In the genomic region with DNA sequence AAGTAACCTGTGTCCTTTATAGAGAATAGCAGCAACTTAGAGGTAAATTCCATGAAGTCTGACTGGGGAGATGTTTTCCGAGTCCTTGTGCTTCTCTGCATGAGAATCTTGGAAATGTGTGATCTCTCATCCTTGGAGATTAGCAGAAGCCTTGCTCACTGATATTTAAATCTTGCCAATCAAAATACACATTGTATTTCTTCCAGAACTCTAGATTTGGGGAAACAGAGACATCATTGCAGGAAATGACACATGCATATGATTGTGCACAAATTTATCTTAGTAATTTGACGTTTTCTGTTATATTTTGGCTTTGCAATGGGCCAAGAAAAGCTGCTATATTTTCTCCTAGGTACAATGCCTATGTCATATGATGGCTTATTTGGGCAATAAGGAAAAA, we compare ENCODE assay signal across 21 cellular contexts.
DNase-seq lines count a peak whose midpoint lies in the region; TF ChIP-seq lines count a peak whose summit lies in the region.
"Had no signal": no experiment of that assay in that cellular context is flagged by ENCODE, and none has a peak within 500 bp of the region (broad histone marks: within the 10 kb centered on the region; RNA-seq: fewer than 3 reads in every experiment).

No MANE protein-coding gene starts in this region.

- H3K27me3 ChIP-seq in OCI-LY1 (ENCODE audit: insufficient read depth, low read length) = no peaks in the 10 kb centered on the region
- no peaks in the 10 kb centered on the region for H3K27me3 ChIP-seq in stomach

- H3K79me2 ChIP-seq in OCI-LY1 (ENCODE audit: insufficient read depth, low read length) = peaks cover 94% of the 10 kb centered on the region

- no peaks in the 10 kb centered on the region for H4K20me1 ChIP-seq in OCI-LY1 (ENCODE audit: insufficient read depth, low read length)

- no peak for TF ChIP-seq CTCF in OCI-LY1 (IDR thresholded peaks at IDR 0.05; ENCODE audit: low read length)
- TF ChIP-seq CTCF in stomach (IDR thresholded peaks at IDR 0.05) = no peak

- H3F3A ChIP-seq in OCI-LY1 (ENCODE audit: insufficient read depth, low read length) = 0 out of 2 replicates have a peak, but pooled peaks cover 3% of the 10 kb centered on the region

- no peak overlapping the region for H3K9ac ChIP-seq in OCI-LY1 (ENCODE audit: low read length)

- no peak for TF ChIP-seq EP300 in stomach (IDR thresholded peaks at IDR 0.05)

- no peaks in the 10 kb centered on the region for H3K9me2 ChIP-seq in OCI-LY1 (ENCODE audit: low read depth, low read length)

- H3K4me2 ChIP-seq in OCI-LY1 (ENCODE audit: low read length) = no peak overlapping the region
- H3K4me2 ChIP-seq: A549, PC-9 had no signal

- no peak for TF ChIP-seq POLR2A in stomach (IDR thresholded peaks at IDR 0.05)

- H3K4me3 ChIP-seq in OCI-LY1 (ENCODE audit: low read depth, low read length, poor library complexity, severe bottlenecking) = no peak overlapping the region
- H3K4me3 ChIP-seq in stomach = no peak overlapping the region
- H3K4me3 ChIP-seq: A549, PC-9, SK-N-MC had no signal

- intact Hi-C loops in stomach (cut with DNase I; ENCODE audit: low total_unique reads) = no loop called here

- peaks cover 8% of the 10 kb centered on the region for H3K4me1 ChIP-seq in OCI-LY1 (ENCODE audit: insufficient read depth, low read length, severe bottlenecking)
- no peaks in the 10 kb centered on the region for H3K4me1 ChIP-seq in stomach
- H3K4me1 ChIP-seq: A549 had no signal

- no peaks in the 10 kb centered on the region for H3K9me3 ChIP-seq in OCI-LY1 (ENCODE audit: low read length)
- no peaks in the 10 kb centered on the region for H3K9me3 ChIP-seq in stomach
- H3K9me3 ChIP-seq: A549 had no signal

- H3K27ac ChIP-seq in OCI-LY1 (ENCODE audit: low read depth, low read length, poor library complexity, severe bottlenecking) (peak overlapping the region; percentile 43), stomach (no peak overlapping the region)
- H3K27ac ChIP-seq: A549, HL-60, PC-9, SK-N-MC had no signal

- H2AFZ ChIP-seq in OCI-LY1 (ENCODE audit: low read length) = no peak overlapping the region
- H2AFZ ChIP-seq: PC-9 had no signal

- 51 to 80% (median 69%) methylated on average over 2 of the region's 2 CpGs for WGBS in stomach, 5 donors

- DNase-seq in HT1080 (ENCODE audit: low read depth) (peak; percentile 13), dermis blood vessel endothelial cell (peak; percentile 27), iris pigment epithelial cell (ENCODE audit: low read depth) (peak; percentile 50), stomach (no peak), NCI-H526 (lab: John Stamatoyannopoulos, UW) (no peak), NCI-H524 treated with DMSO at 0.1 percent for 48 hours (lab: John Stamatoyannopoulos, UW) (no peak)
- DNase-seq: DMS53, GF-D8, KG1, NCI-H1105 treated with DMSO at 0.1 percent for 48 hours, NCI-H2029 treated with DMSO at 0.1 percent for 48 hours, NCI-H2171, NCI-H345, NCI-H526 treated with DMSO at 0.1 percent for 48 hours, PC-9, RPMI8226, SHP77 had no signal

- H3K36me3 ChIP-seq in OCI-LY1 (ENCODE audit: insufficient read depth, low read length) (peaks cover 40% of the 10 kb centered on the region; the same call in 1 of the 2 replicates), stomach (no peaks in the 10 kb centered on the region)

Comparison
In these comparisons a context has a peak if more than half of its experiments do, and no peak if none do; other contexts are left out.
1. DNase-seq: peak in HT1080 (single experiment), dermis blood vessel endothelial cell (single experiment) and iris pigment epithelial cell (single experiment); none in stomach (single experiment), NCI-H526 (0 of 2) and NCI-H524 treated with DMSO at 0.1 percent for 48 hours (single experiment).